In the genomic region with DNA sequence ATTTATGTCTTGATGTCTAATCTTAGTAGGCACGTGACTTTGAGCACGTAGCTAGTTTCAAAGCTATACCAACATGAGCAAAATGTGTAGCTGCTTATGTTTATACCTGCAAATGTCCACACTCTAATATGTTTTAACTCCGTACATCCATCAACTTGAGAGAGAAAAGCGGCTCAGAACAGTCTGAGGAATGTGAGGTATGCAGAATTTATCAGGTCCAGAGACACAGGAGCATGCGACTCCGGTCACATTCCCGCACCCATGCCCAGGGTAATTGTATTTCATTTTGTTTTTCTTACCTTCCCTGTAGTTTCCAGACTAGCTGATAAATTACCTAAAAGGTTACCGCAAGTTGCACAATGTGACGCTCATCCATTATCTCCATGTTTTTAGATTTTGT, we compare ENCODE assay signal across 2 cellular contexts.
A peak's percentile ranks its signal among the peaks of the same experiment; 100 is the strongest.
TF ChIP-seq lines count a peak whose summit lies in the region.

No MANE protein-coding gene starts in this region.

TF ChIP-seq in GM23338, 12 proteins besides CTCF, POLR2A, EP300 and RAD21 (continued from another document):
- TF ChIP-seq, protein P1, sequence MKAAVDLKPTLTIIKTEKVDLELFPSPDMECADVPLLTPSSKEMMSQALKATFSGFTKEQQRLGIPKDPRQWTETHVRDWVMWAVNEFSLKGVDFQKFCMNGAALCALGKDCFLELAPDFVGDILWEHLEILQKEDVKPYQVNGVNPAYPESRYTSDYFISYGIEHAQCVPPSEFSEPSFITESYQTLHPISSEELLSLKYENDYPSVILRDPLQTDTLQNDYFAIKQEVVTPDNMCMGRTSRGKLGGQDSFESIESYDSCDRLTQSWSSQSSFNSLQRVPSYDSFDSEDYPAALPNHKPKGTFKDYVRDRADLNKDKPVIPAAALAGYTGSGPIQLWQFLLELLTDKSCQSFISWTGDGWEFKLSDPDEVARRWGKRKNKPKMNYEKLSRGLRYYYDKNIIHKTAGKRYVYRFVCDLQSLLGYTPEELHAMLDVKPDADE (IDR thresholded peaks at IDR 0.05), result no peak
- TF ChIP-seq EZH2 (IDR thresholded peaks at IDR 0.05; ENCODE audit: low read depth, unreplicated experiment) (no peak), STAT1 (IDR thresholded peaks at IDR 0.05; ENCODE audit: unreplicated experiment) (no peak), ZNF331 (CRISPR knock-in tag; IDR thresholded peaks at IDR 0.05; ENCODE audit: low read depth) (no peak), POLR2AphosphoS5 (IDR thresholded peaks at IDR 0.05; ENCODE audit: low read depth) (no peak), ZNF114 (CRISPR knock-in tag; IDR thresholded peaks at IDR 0.05) (no peak), JUNB (IDR thresholded peaks at IDR 0.05; ENCODE audit: unreplicated experiment) (no peak)
- TF ChIP-seq, protein P2, sequence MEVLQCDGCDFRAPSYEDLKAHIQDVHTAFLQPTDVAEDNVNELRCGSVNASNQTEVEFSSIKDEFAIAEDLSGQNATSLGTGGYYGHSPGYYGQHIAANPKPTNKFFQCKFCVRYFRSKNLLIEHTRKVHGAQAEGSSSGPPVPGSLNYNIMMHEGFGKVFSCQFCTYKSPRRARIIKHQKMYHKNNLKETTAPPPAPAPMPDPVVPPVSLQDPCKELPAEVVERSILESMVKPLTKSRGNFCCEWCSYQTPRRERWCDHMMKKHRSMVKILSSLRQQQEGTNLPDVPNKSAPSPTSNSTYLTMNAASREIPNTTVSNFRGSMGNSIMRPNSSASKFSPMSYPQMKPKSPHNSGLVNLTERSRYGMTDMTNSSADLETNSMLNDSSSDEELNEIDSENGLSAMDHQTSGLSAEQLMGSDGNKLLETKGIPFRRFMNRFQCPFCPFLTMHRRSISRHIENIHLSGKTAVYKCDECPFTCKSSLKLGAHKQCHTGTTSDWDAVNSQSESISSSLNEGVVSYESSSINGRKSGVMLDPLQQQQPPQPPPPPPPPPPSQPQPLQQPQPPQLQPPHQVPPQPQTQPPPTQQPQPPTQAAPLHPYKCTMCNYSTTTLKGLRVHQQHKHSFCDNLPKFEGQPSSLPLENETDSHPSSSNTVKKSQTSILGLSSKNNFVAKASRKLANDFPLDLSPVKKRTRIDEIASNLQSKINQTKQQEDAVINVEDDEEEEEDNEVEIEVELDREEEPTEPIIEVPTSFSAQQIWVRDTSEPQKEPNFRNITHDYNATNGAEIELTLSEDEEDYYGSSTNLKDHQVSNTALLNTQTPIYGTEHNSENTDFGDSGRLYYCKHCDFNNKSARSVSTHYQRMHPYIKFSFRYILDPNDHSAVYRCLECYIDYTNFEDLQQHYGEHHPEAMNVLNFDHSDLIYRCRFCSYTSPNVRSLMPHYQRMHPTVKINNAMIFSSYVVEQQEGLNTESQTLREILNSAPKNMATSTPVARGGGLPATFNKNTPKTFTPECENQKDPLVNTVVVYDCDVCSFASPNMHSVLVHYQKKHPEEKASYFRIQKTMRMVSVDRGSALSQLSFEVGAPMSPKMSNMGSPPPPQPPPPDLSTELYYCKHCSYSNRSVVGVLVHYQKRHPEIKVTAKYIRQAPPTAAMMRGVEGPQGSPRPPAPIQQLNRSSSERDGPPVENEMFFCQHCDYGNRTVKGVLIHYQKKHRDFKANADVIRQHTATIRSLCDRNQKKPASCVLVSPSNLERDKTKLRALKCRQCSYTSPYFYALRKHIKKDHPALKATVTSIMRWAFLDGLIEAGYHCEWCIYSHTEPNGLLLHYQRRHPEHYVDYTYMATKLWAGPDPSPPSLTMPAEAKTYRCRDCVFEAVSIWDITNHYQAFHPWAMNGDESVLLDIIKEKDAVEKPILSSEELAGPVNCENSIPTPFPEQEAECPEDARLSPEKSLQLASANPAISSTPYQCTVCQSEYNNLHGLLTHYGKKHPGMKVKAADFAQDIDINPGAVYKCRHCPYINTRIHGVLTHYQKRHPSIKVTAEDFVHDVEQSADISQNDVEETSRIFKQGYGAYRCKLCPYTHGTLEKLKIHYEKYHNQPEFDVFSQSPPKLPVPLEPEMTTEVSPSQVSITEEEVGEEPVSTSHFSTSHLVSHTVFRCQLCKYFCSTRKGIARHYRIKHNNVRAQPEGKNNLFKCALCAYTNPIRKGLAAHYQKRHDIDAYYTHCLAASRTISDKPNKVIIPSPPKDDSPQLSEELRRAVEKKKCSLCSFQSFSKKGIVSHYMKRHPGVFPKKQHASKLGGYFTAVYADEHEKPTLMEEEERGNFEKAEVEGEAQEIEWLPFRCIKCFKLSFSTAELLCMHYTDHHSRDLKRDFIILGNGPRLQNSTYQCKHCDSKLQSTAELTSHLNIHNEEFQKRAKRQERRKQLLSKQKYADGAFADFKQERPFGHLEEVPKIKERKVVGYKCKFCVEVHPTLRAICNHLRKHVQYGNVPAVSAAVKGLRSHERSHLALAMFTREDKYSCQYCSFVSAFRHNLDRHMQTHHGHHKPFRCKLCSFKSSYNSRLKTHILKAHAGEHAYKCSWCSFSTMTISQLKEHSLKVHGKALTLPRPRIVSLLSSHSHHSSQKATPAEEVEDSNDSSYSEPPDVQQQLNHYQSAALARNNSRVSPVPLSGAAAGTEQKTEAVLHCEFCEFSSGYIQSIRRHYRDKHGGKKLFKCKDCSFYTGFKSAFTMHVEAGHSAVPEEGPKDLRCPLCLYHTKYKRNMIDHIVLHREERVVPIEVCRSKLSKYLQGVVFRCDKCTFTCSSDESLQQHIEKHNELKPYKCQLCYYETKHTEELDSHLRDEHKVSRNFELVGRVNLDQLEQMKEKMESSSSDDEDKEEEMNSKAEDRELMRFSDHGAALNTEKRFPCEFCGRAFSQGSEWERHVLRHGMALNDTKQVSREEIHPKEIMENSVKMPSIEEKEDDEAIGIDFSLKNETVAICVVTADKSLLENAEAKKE (CRISPR knock-in tag; IDR thresholded peaks at IDR 0.05), result no peak
- TF ChIP-seq, protein P3, sequence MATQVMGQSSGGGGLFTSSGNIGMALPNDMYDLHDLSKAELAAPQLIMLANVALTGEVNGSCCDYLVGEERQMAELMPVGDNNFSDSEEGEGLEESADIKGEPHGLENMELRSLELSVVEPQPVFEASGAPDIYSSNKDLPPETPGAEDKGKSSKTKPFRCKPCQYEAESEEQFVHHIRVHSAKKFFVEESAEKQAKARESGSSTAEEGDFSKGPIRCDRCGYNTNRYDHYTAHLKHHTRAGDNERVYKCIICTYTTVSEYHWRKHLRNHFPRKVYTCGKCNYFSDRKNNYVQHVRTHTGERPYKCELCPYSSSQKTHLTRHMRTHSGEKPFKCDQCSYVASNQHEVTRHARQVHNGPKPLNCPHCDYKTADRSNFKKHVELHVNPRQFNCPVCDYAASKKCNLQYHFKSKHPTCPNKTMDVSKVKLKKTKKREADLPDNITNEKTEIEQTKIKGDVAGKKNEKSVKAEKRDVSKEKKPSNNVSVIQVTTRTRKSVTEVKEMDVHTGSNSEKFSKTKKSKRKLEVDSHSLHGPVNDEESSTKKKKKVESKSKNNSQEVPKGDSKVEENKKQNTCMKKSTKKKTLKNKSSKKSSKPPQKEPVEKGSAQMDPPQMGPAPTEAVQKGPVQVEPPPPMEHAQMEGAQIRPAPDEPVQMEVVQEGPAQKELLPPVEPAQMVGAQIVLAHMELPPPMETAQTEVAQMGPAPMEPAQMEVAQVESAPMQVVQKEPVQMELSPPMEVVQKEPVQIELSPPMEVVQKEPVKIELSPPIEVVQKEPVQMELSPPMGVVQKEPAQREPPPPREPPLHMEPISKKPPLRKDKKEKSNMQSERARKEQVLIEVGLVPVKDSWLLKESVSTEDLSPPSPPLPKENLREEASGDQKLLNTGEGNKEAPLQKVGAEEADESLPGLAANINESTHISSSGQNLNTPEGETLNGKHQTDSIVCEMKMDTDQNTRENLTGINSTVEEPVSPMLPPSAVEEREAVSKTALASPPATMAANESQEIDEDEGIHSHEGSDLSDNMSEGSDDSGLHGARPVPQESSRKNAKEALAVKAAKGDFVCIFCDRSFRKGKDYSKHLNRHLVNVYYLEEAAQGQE (IDR thresholded peaks at IDR 0.05; ENCODE audit: unreplicated experiment), result no peak
TF ChIP-seq in GM23338: peak in this region for 0.

TF ChIP-seq in H1, 55 proteins besides CTCF, POLR2A, EP300 and RAD21:
- no peak for TF ChIP-seq HDAC2 (IDR thresholded peaks at IDR 0.05; ENCODE audit: borderline replicate concordance in 1 of 2, low read depth in 2 of 2, low read length in 2 of 2)
- peak; percentile 67; the same call in 1 of the 2 replicates for TF ChIP-seq TEAD4 (IDR thresholded peaks at IDR 0.05; ENCODE audit: low read depth, low read length)
